ENCODE assay signal across 12 cellular contexts in genomic region chr13:110338441-110339101, GRCh38. TPM values are rescaled to one million over a fixed set of nuclear protein-coding genes. Genes with fewer than 3 reads are reported as not detected.
A peak's percentile ranks its signal among the peaks of the same experiment; 100 is the strongest.
DNase-seq lines count a peak whose midpoint lies in the region; ATAC-seq, FAIRE-seq and TF ChIP-seq lines count a peak whose summit lies in the region.
"Had no signal": no experiment of that assay in that cellular context is flagged by ENCODE, and none has a peak within 500 bp of the region (broad histone marks: within the 10 kb centered on the region; RNA-seq: fewer than 3 reads in every experiment).

No MANE protein-coding gene starts in this region.

- DNase-seq in Right ventricle myocardium inferior (ENCODE audit: missing footprints): peak; percentile 81
- DNase-seq in cardiac septum (ENCODE audit: low spot score): no peak
- DNase-seq in Right ventricle myocardium superior: peak; percentile 77
- DNase-seq in pancreas: no peak
- no peak for DNase-seq in CD8-positive, alpha-beta T cell
- DNase-seq in MV-4-11 (lab: John Stamatoyannopoulos, UW): no peak
- DNase-seq in activated T-cell treated with anti-CD3 and anti-CD28 coated beads, Interleukin-2, amount 50 U/mL, for 4 hours: no peak
- DNase-seq in hippocampal formation (lab: John Stamatoyannopoulos, UW): no peak
- DNase-seq: NCI-H2107 had no signal

- ATAC-seq in Right ventricle myocardium inferior (peak; percentile 86), Right ventricle myocardium superior (ENCODE audit: poor library complexity) (peak; percentile 67), pancreas (peak in 1 of 4 donors; percentile 20)
- ATAC-seq in CD8-positive, alpha-beta T cell: no peak
- ATAC-seq in activated T-cell treated with anti-CD3 and anti-CD28 coated beads, Interleukin-2, amount 50 U/mL, for 4 hours: no peak
- ATAC-seq: natural killer cell treated with Interleukin-12 subunit alpha and Interleukin-12 subunit beta and Interleukin-15 and Interleukin-18, amount 100 ng/mL, for 72 hours had no signal

- no peaks in the 10 kb centered on the region for H3K27me3 ChIP-seq in pancreas
- no peaks in the 10 kb centered on the region for H3K27me3 ChIP-seq in CD8-positive, alpha-beta T cell (ENCODE audit: insufficient read depth, low read length)

- H3K27ac Mint-ChIP-seq in CD8-positive, alpha-beta T cell: no peak overlapping the region
- H3K27ac Mint-ChIP-seq: natural killer cell treated with Interleukin-12 subunit alpha and Interleukin-12 subunit beta and Interleukin-15 and Interleukin-18, amount 100 ng/mL, for 72 hours had no signal

- peaks cover 17% of the 10 kb centered on the region for H3K27me3 Mint-ChIP-seq in CD8-positive, alpha-beta T cell (ENCODE audit: low read depth)
- H3K27me3 Mint-ChIP-seq in activated T-cell treated with anti-CD3 and anti-CD28 coated beads, Interleukin-2, amount 50 U/mL, for 4 hours (ENCODE audit: low read depth): peaks cover 18% of the 10 kb centered on the region

- CTCF ChIA-PET in CD8-positive, alpha-beta T cell (lab: Charles Lee): no interaction called here

- peaks cover 25% of the 10 kb centered on the region for H3K4me1 Mint-ChIP-seq in CD8-positive, alpha-beta T cell (ENCODE audit: low read depth)
- H3K4me1 Mint-ChIP-seq in activated T-cell treated with anti-CD3 and anti-CD28 coated beads, Interleukin-2, amount 50 U/mL, for 4 hours (ENCODE audit: low read depth): peaks cover 28% of the 10 kb centered on the region

- WGBS in pancreas, 2 donors: 52 to 57% methylated on average over 13 of the region's 13 CpGs

- no peaks in the 10 kb centered on the region for H3K9me3 Mint-ChIP-seq in CD8-positive, alpha-beta T cell
- H3K9me3 Mint-ChIP-seq in activated T-cell treated with anti-CD3 and anti-CD28 coated beads, Interleukin-2, amount 50 U/mL, for 4 hours: peaks cover 5% of the 10 kb centered on the region
- H3K9me3 Mint-ChIP-seq: natural killer cell treated with Interleukin-12 subunit alpha and Interleukin-12 subunit beta and Interleukin-15 and Interleukin-18, amount 100 ng/mL, for 72 hours had no signal

- no peak overlapping the region for H3K4me3 ChIP-seq in pancreas
- no peak overlapping the region for H3K4me3 ChIP-seq in CD8-positive, alpha-beta T cell (ENCODE audit: low read depth, low read length)
- H3K4me3 ChIP-seq: SK-N-MC had no signal

- no peaks in the 10 kb centered on the region for H3K36me3 Mint-ChIP-seq in CD8-positive, alpha-beta T cell
- H3K36me3 Mint-ChIP-seq in activated T-cell treated with anti-CD3 and anti-CD28 coated beads, Interleukin-2, amount 50 U/mL, for 4 hours (ENCODE audit: insufficient read depth): no peaks in the 10 kb centered on the region
- H3K36me3 Mint-ChIP-seq: natural killer cell treated with Interleukin-12 subunit alpha and Interleukin-12 subunit beta and Interleukin-15 and Interleukin-18, amount 100 ng/mL, for 72 hours had no signal

- POLR2A ChIA-PET in CD8-positive, alpha-beta T cell (lab: Charles Lee): no interaction called here

- intact Hi-C loops in Right ventricle myocardium inferior (cut with DNase I): no loop called here
- intact Hi-C loops in cardiac septum (cut with DNase I): no loop called here
- intact Hi-C loops in Right ventricle myocardium superior (cut with DNase I): no loop called here
- intact Hi-C loops in pancreas (cut with DNase I): no loop called here
- intact Hi-C loops in CD8-positive, alpha-beta T cell (cut with DNase I, micrococcal nuclease): no loop called here

- H3K27ac ChIP-seq in pancreas: no peak overlapping the region
- H3K27ac ChIP-seq in CD8-positive, alpha-beta T cell (ENCODE audit: low read depth, low read length): no peak overlapping the region
- H3K27ac ChIP-seq: SK-N-MC had no signal

- H3K4me3 Mint-ChIP-seq in CD8-positive, alpha-beta T cell: no peak overlapping the region
- H3K4me3 Mint-ChIP-seq in activated T-cell treated with anti-CD3 and anti-CD28 coated beads, Interleukin-2, amount 50 U/mL, for 4 hours: no peak overlapping the region
- H3K4me3 Mint-ChIP-seq: natural killer cell treated with Interleukin-12 subunit alpha and Interleukin-12 subunit beta and Interleukin-15 and Interleukin-18, amount 100 ng/mL, for 72 hours had no signal

- peak; percentile 43 for FAIRE-seq in pancreas (lab: Jason Lieb, UNC)
- FAIRE-seq: A204.1 had no signal

- no peaks in the 10 kb centered on the region for H3K36me3 ChIP-seq in pancreas
- no peaks in the 10 kb centered on the region for H3K36me3 ChIP-seq in CD8-positive, alpha-beta T cell (ENCODE audit: insufficient read depth, low read length)

- H3K9me3 ChIP-seq in pancreas: no peaks in the 10 kb centered on the region
- no peaks in the 10 kb centered on the region for H3K9me3 ChIP-seq in CD8-positive, alpha-beta T cell (ENCODE audit: low read length)

- H3K4me1 ChIP-seq in pancreas: peaks cover 0 to 10% (median 0%) of the 10 kb centered on the region in 3 donors
- H3K4me1 ChIP-seq in CD8-positive, alpha-beta T cell (ENCODE audit: insufficient read depth, low read length): peaks cover 22% of the 10 kb centered on the region

- TF ChIP-seq CTCF in pancreas (IDR thresholded peaks at IDR 0.05): no peak
- no peak for TF ChIP-seq CTCF in CD8-positive, alpha-beta T cell (IDR thresholded peaks at IDR 0.05)

RNA-seq across cellular contexts. Expression of gene COL4A2, which starts 31.5 kb away (rescaled TPM):
- total RNA-seq in Right ventricle myocardium inferior (126 TPM), cardiac septum (165 TPM), Right ventricle myocardium superior (91.2 TPM), pancreas (100 to 1,000 TPM in 1 of 6 donors, 10 to 100 TPM in 5; 18.4 to 130 (median 46.9) TPM)
- polyA plus RNA-seq in pancreas: 10 to 100 TPM; 37.0 to 46.6 TPM
- not detected for total RNA-seq in CD8-positive, alpha-beta T cell
- 1 to 10 TPM in 2 of 3 donors, under 1 TPM in 1; 0.63 to 1.2 (median 1.1) TPM for total RNA-seq in activated T-cell treated with anti-CD3 and anti-CD28 coated beads, Interleukin-2, amount 50 U/mL, for 4 hours
- total RNA-seq: natural killer cell treated with Interleukin-12 subunit alpha and Interleukin-12 subunit beta and Interleukin-15 and Interleukin-18, amount 100 ng/mL, for 72 hours had no signal

RNA-seq across cellular contexts. Expression of gene COL4A1, which starts 31.6 kb away (rescaled TPM):
- 128 TPM for total RNA-seq in Right ventricle myocardium inferior
- 196 TPM for total RNA-seq in cardiac septum
- total RNA-seq in Right ventricle myocardium superior: 107 TPM
- 100 to 1,000 TPM in 2 of 6 donors, 10 to 100 TPM in 4; 20.7 to 167 (median 51.7) TPM for total RNA-seq in pancreas
- 10 to 100 TPM; 22.5 to 35.0 TPM for polyA plus RNA-seq in pancreas
- not detected for total RNA-seq in CD8-positive, alpha-beta T cell
- under 1 TPM; 0.42 to 0.66 (median 0.54) TPM for total RNA-seq in activated T-cell treated with anti-CD3 and anti-CD28 coated beads, Interleukin-2, amount 50 U/mL, for 4 hours
- total RNA-seq: natural killer cell treated with Interleukin-12 subunit alpha and Interleukin-12 subunit beta and Interleukin-15 and Interleukin-18, amount 100 ng/mL, for 72 hours had no signal

Comparison
In these comparisons a context has a peak if more than half of its experiments do, and no peak if none do; other contexts are left out.
1. DNase-seq: peak in Right ventricle myocardium inferior (single experiment) and Right ventricle myocardium superior (single experiment); none in cardiac septum (single experiment), pancreas (0 of 6), CD8-positive, alpha-beta T cell (0 of 7), MV-4-11 (single experiment), activated T-cell treated with anti-CD3 and anti-CD28 coated beads, Interleukin-2, amount 50 U/mL, for 4 hours (single experiment) and hippocampal formation (0 of 2).
2. ATAC-seq: peak in Right ventricle myocardium inferior (single experiment) and Right ventricle myocardium superior (single experiment); none in CD8-positive, alpha-beta T cell (single experiment) and activated T-cell treated with anti-CD3 and anti-CD28 coated beads, Interleukin-2, amount 50 U/mL, for 4 hours (0 of 2).
3. RNA of gene COL4A2, which starts 31.5 kb away (total RNA-seq): 165 TPM in cardiac septum (single experiment), 126 TPM in Right ventricle myocardium inferior (single experiment), 91.2 TPM in Right ventricle myocardium superior (single experiment) and 18.4 to 130 TPM in pancreas; 0.63 to 1.2 TPM in activated T-cell treated with anti-CD3 and anti-CD28 coated beads, Interleukin-2, amount 50 U/mL, for 4 hours and not detected in CD8-positive, alpha-beta T cell; every median in the first group is over 4 times any median in the second.
4. RNA of gene COL4A1, which starts 31.6 kb away (total RNA-seq): 196 TPM in cardiac septum (single experiment), 128 TPM in Right ventricle myocardium inferior (single experiment), 107 TPM in Right ventricle myocardium superior (single experiment) and 20.7 to 167 TPM in pancreas; 0.42 to 0.66 TPM in activated T-cell treated with anti-CD3 and anti-CD28 coated beads, Interleukin-2, amount 50 U/mL, for 4 hours and not detected in CD8-positive, alpha-beta T cell; every median in the first group is over 10 times any median in the second.